Comparison of ENCODE assay signal across 1 cellular context in the genomic region with DNA sequence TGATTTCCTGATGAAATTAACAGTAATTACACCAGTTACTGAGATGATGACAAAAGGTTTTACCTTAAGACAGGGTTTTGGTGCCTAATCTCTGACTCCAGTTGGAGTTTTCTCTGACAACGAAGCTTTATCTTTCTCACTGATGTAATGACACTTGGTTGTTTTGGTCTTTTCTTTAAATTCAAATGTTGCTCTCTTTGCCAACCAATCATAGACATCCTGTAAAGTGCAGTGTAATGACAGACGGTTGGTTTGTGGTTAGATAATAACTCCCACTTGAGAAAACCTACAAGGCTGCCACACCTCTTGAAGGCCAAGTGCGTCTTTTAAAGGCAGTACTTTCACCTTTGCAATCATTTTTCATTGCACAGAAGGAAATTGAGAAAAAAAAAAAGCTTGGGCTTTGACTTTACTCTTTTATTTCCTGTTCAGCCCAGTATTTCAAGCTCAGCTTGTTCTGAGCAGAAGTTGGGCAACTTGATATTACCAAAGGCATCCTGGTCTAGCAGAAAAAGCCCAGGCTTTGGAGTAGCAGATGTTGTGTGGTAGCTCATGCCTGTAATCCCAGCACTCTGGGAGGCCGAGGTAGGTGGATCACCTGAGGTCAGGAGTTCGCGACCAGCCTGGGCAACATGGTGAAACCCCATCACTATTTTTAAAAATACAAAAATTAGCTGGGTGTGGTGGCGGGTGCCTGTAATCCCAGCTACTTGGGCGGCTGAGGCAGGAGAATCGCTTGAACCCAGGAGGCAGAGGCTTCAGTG.
TF ChIP-seq lines count a peak whose summit lies in the region.

No MANE protein-coding gene starts in this region.

TF ChIP-seq in K562, 482 proteins besides CTCF, POLR2A, EP300 and RAD21 (continued from another document and continues in another):
- TF ChIP-seq, protein P1, sequence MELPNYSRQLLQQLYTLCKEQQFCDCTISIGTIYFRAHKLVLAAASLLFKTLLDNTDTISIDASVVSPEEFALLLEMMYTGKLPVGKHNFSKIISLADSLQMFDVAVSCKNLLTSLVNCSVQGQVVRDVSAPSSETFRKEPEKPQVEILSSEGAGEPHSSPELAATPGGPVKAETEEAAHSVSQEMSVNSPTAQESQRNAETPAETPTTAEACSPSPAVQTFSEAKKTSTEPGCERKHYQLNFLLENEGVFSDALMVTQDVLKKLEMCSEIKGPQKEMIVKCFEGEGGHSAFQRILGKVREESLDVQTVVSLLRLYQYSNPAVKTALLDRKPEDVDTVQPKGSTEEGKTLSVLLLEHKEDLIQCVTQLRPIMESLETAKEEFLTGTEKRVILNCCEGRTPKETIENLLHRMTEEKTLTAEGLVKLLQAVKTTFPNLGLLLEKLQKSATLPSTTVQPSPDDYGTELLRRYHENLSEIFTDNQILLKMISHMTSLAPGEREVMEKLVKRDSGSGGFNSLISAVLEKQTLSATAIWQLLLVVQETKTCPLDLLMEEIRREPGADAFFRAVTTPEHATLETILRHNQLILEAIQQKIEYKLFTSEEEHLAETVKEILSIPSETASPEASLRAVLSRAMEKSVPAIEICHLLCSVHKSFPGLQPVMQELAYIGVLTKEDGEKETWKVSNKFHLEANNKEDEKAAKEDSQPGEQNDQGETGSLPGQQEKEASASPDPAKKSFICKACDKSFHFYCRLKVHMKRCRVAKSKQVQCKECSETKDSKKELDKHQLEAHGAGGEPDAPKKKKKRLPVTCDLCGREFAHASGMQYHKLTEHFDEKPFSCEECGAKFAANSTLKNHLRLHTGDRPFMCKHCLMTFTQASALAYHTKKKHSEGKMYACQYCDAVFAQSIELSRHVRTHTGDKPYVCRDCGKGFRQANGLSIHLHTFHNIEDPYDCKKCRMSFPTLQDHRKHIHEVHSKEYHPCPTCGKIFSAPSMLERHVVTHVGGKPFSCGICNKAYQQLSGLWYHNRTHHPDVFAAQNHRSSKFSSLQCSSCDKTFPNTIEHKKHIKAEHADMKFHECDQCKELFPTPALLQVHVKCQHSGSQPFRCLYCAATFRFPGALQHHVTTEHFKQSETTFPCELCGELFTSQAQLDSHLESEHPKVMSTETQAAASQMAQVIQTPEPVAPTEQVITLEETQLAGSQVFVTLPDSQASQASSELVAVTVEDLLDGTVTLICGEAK (IDR thresholded peaks at IDR 0.05): peak; percentile 76; the same call in 1 of the 2 replicates
- TF ChIP-seq, protein P1 (CRISPR knock-in tag; IDR thresholded peaks at IDR 0.05): no peak
- TF ChIP-seq SMARCB1 (IDR thresholded peaks at IDR 0.05; ENCODE audit: insufficient read length, low read depth) (no peak), POLR2G (IDR thresholded peaks at IDR 0.05; ENCODE audit: low read depth, low read length) (peak; percentile 55), LEF1 (IDR thresholded peaks at IDR 0.05) (peak; percentile 98), ZC3H4 (CRISPR knock-in tag; IDR thresholded peaks at IDR 0.05; ENCODE audit: borderline replicate concordance) (no peak), KLF6 (CRISPR knock-in tag; IDR thresholded peaks at IDR 0.05; ENCODE audit: borderline replicate concordance) (peak; percentile 69; the same call in 1 of the 2 replicates), PTRF (tag; IDR thresholded peaks at IDR 0.05) (no peak), MTA2 (IDR thresholded peaks at IDR 0.05; ENCODE audit: low read depth) (peak; percentile 88), ZNF507 (tag; conservative IDR thresholded peaks at IDR 0.05) (no peak), ZNF174 (CRISPR knock-in tag; IDR thresholded peaks at IDR 0.05) (no peak), ASH1L (IDR thresholded peaks at IDR 0.05; ENCODE audit: borderline replicate concordance, low read depth, partially characterized antibody) (peak; percentile 88), ZNF696 (CRISPR knock-in tag; conservative IDR thresholded peaks at IDR 0.05) (no peak; the same call in 1 of the 2 replicates), TAF7 (tag; IDR thresholded peaks at IDR 0.05) (peak; percentile 50; the same call in 1 of the 2 replicates), ZFP36 (IDR thresholded peaks at IDR 0.05; ENCODE audit: low read depth, low read length, partially characterized antibody) (no peak), HDAC3 (IDR thresholded peaks at IDR 0.05; ENCODE audit: borderline replicate concordance, partially characterized antibody) (peak; percentile 97), KLF10 (CRISPR knock-in tag; IDR thresholded peaks at IDR 0.05) (no peak), C11orf30 (IDR thresholded peaks at IDR 0.05; ENCODE audit: low read depth) (peak; percentile 83), SRF (CRISPR knock-in tag; IDR thresholded peaks at IDR 0.05) (0 out of 4 replicates have a peak, but pooled peaks of 1 of the 2 experiments have one; percentile 61), KAT8 (IDR thresholded peaks at IDR 0.05; ENCODE audit: low read depth) (peak; percentile 17; the same call in 1 of the 2 replicates)
- TF ChIP-seq, protein P2, sequence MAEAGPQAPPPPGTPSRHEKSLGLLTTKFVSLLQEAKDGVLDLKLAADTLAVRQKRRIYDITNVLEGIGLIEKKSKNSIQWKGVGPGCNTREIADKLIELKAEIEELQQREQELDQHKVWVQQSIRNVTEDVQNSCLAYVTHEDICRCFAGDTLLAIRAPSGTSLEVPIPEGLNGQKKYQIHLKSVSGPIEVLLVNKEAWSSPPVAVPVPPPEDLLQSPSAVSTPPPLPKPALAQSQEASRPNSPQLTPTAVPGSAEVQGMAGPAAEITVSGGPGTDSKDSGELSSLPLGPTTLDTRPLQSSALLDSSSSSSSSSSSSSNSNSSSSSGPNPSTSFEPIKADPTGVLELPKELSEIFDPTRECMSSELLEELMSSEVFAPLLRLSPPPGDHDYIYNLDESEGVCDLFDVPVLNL (CRISPR knock-in tag; IDR thresholded peaks at IDR 0.05; ENCODE audit: low read depth): no peak
- TF ChIP-seq, protein P3, sequence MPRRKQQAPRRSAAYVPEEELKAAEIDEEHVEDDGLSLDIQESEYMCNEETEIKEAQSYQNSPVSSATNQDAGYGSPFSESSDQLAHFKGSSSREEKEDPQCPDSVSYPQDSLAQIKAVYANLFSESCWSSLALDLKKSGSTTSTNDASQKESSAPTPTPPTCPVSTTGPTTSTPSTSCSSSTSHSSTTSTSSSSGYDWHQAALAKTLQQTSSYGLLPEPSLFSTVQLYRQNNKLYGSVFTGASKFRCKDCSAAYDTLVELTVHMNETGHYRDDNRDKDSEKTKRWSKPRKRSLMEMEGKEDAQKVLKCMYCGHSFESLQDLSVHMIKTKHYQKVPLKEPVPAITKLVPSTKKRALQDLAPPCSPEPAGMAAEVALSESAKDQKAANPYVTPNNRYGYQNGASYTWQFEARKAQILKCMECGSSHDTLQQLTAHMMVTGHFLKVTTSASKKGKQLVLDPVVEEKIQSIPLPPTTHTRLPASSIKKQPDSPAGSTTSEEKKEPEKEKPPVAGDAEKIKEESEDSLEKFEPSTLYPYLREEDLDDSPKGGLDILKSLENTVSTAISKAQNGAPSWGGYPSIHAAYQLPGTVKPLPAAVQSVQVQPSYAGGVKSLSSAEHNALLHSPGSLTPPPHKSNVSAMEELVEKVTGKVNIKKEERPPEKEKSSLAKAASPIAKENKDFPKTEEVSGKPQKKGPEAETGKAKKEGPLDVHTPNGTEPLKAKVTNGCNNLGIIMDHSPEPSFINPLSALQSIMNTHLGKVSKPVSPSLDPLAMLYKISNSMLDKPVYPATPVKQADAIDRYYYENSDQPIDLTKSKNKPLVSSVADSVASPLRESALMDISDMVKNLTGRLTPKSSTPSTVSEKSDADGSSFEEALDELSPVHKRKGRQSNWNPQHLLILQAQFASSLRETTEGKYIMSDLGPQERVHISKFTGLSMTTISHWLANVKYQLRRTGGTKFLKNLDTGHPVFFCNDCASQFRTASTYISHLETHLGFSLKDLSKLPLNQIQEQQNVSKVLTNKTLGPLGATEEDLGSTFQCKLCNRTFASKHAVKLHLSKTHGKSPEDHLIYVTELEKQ (CRISPR knock-in tag; IDR thresholded peaks at IDR 0.05): peak; percentile 76
- TF ChIP-seq, protein P4, sequence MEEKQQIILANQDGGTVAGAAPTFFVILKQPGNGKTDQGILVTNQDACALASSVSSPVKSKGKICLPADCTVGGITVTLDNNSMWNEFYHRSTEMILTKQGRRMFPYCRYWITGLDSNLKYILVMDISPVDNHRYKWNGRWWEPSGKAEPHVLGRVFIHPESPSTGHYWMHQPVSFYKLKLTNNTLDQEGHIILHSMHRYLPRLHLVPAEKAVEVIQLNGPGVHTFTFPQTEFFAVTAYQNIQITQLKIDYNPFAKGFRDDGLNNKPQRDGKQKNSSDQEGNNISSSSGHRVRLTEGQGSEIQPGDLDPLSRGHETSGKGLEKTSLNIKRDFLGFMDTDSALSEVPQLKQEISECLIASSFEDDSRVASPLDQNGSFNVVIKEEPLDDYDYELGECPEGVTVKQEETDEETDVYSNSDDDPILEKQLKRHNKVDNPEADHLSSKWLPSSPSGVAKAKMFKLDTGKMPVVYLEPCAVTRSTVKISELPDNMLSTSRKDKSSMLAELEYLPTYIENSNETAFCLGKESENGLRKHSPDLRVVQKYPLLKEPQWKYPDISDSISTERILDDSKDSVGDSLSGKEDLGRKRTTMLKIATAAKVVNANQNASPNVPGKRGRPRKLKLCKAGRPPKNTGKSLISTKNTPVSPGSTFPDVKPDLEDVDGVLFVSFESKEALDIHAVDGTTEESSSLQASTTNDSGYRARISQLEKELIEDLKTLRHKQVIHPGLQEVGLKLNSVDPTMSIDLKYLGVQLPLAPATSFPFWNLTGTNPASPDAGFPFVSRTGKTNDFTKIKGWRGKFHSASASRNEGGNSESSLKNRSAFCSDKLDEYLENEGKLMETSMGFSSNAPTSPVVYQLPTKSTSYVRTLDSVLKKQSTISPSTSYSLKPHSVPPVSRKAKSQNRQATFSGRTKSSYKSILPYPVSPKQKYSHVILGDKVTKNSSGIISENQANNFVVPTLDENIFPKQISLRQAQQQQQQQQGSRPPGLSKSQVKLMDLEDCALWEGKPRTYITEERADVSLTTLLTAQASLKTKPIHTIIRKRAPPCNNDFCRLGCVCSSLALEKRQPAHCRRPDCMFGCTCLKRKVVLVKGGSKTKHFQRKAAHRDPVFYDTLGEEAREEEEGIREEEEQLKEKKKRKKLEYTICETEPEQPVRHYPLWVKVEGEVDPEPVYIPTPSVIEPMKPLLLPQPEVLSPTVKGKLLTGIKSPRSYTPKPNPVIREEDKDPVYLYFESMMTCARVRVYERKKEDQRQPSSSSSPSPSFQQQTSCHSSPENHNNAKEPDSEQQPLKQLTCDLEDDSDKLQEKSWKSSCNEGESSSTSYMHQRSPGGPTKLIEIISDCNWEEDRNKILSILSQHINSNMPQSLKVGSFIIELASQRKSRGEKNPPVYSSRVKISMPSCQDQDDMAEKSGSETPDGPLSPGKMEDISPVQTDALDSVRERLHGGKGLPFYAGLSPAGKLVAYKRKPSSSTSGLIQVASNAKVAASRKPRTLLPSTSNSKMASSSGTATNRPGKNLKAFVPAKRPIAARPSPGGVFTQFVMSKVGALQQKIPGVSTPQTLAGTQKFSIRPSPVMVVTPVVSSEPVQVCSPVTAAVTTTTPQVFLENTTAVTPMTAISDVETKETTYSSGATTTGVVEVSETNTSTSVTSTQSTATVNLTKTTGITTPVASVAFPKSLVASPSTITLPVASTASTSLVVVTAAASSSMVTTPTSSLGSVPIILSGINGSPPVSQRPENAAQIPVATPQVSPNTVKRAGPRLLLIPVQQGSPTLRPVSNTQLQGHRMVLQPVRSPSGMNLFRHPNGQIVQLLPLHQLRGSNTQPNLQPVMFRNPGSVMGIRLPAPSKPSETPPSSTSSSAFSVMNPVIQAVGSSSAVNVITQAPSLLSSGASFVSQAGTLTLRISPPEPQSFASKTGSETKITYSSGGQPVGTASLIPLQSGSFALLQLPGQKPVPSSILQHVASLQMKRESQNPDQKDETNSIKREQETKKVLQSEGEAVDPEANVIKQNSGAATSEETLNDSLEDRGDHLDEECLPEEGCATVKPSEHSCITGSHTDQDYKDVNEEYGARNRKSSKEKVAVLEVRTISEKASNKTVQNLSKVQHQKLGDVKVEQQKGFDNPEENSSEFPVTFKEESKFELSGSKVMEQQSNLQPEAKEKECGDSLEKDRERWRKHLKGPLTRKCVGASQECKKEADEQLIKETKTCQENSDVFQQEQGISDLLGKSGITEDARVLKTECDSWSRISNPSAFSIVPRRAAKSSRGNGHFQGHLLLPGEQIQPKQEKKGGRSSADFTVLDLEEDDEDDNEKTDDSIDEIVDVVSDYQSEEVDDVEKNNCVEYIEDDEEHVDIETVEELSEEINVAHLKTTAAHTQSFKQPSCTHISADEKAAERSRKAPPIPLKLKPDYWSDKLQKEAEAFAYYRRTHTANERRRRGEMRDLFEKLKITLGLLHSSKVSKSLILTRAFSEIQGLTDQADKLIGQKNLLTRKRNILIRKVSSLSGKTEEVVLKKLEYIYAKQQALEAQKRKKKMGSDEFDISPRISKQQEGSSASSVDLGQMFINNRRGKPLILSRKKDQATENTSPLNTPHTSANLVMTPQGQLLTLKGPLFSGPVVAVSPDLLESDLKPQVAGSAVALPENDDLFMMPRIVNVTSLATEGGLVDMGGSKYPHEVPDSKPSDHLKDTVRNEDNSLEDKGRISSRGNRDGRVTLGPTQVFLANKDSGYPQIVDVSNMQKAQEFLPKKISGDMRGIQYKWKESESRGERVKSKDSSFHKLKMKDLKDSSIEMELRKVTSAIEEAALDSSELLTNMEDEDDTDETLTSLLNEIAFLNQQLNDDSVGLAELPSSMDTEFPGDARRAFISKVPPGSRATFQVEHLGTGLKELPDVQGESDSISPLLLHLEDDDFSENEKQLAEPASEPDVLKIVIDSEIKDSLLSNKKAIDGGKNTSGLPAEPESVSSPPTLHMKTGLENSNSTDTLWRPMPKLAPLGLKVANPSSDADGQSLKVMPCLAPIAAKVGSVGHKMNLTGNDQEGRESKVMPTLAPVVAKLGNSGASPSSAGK (IDR thresholded peaks at IDR 0.05): peak; percentile 51; the same call in 1 of the 2 replicates
